ENCODE assay signal across 22 cellular contexts in the genomic region with DNA sequence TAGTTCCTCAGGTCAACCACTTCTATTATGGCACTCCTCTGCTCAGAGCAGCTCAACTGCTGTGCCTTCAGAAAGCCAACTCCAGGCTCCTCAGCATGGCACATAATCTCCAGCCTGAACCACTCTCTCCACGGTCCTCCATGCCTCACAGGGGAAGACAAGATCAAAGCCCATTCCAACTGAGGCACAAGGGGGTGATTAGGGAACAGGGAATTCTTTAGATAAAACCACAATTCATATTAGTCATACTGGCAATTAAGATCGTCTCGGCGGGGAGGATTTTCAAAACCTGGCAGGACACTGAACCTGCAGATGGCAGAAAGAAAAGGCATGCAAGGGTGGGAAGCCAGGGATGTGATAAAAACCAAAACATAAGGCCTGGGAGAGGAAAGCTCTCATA.
"Had no signal": no experiment of that assay in that cellular context is flagged by ENCODE, and none has a peak within 500 bp of the region (broad histone marks: within the 10 kb centered on the region; RNA-seq: fewer than 3 reads in every experiment).

No MANE protein-coding gene starts in this region.

- DNase-seq: erythroblast; foreskin melanocyte; head of caudate nucleus; kidney; left cardiac atrium; left ventricle myocardium inferior; lower lobe of right lung; naive thymus-derived CD8-positive, alpha-beta T cell; psoas muscle; retina; right lobe of liver; spleen; stimulated activated CD4-positive, alpha-beta T cell treated with anti-CD3 and anti-CD28 coated beads, Interleukin-15, amount 100 ng/mL, for 24 hours; stimulated activated CD4-positive, alpha-beta T cell treated with anti-CD3 and anti-CD28 coated beads, Interleukin-1b, Interleukin-23, amount 100 ng/mL, for 48 hours; stimulated activated CD4-positive, alpha-beta T cell treated with anti-CD3 and anti-CD28 coated beads, Interleukin-4, amount 100 ng/mL, for 24 hours; substantia nigra; trophoblast cell had no signal

- ATAC-seq: left cardiac atrium; lower lobe of right lung; naive thymus-derived CD8-positive, alpha-beta T cell; psoas muscle; right lobe of liver; stimulated activated memory B cell treated with anti-CD40 and anti-IgM and Interleukin-4, amounts not matched to agents 10 μg/mL and 1 μg/mL and 100 μg/mL, for 72 hours had no signal

- H3K36me3 ChIP-seq: left ventricle myocardium inferior, lower lobe of right lung, neutrophil, right lobe of liver, spleen, thoracic aorta had no signal

- H3K9me3 ChIP-seq: neutrophil, right lobe of liver had no signal

- H3K4me3 ChIP-seq: hepatocyte, left ventricle myocardium inferior, lower lobe of right lung, psoas muscle, right lobe of liver, spleen, thoracic aorta had no signal

- H3K27me3 ChIP-seq: hepatocyte, right lobe of liver, spleen had no signal

- H3K4me1 ChIP-seq: left ventricle myocardium inferior, lower lobe of right lung, psoas muscle, right lobe of liver, spleen had no signal

- H3K27ac ChIP-seq: hepatocyte, left ventricle myocardium inferior, lower lobe of right lung, neutrophil, psoas muscle, right lobe of liver, spleen, thoracic aorta had no signal

- FAIRE-seq: endothelial cell of umbilical vein, kidney had no signal
